ENCODE assay signal across 1 cellular context in the genomic region with DNA sequence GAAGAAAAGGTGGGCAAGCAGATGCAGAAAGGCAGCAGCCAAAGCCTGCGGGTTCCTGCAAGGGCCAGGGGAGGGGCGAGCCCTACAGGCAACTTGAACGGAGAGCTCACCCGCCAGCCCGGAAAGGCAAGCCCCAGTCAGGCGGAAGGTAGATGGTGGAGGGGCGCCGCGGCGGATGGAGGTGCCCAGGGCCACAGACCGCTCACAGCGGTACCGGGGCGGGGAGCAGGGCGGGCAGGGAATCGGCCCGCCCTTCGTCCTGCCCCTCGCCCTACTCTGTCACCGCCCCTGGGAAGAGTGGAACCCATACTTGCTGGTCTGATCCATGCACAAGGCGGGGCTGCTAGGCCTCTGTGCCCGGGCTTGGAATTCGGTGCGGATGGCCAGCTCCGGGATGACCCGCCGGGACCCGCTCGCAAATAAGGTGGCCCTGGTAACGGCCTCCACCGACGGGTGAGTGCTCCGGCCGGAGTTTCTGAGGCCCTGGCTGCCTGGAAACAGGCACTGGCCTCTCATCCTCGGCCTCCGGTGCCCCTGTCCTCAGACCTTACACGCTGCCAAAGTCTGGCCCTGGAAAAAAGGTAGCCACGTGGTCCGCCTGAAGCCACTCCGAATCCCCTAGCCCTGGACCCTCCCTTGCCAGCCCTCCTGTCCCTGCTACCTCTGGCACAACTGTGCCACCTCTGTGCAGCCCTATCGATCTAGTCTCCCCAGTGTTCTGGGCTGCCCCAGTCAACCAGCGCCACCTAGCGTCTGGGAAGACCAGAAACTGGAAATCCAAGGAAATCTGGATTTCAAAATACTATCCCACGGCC.
TF ChIP-seq lines count a peak whose summit lies in the region.

A gene (plus strand): TSS at position 307 of the 815 bp plus-strand sequence. CDS start 19 bp downstream, at position 326.

TF ChIP-seq in HepG2, 621 proteins besides CTCF, POLR2A, EP300 and RAD21 (continued from another document and continues in another):
- TF ChIP-seq, protein P1, sequence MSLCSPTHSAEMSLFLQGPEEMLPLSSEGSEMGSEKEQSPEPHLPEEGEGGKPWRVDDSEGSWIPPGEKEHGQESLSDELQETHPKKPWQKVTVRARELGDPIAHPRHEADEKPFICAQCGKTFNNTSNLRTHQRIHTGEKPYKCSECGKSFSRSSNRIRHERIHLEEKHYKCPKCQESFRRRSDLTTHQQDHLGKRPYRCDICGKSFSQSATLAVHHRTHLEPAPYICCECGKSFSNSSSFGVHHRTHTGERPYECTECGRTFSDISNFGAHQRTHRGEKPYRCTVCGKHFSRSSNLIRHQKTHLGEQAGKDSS (CRISPR knock-in tag; IDR thresholded peaks at IDR 0.05; ENCODE audit: borderline replicate concordance, low read depth), result peak; percentile 99
- TF ChIP-seq, protein P2, sequence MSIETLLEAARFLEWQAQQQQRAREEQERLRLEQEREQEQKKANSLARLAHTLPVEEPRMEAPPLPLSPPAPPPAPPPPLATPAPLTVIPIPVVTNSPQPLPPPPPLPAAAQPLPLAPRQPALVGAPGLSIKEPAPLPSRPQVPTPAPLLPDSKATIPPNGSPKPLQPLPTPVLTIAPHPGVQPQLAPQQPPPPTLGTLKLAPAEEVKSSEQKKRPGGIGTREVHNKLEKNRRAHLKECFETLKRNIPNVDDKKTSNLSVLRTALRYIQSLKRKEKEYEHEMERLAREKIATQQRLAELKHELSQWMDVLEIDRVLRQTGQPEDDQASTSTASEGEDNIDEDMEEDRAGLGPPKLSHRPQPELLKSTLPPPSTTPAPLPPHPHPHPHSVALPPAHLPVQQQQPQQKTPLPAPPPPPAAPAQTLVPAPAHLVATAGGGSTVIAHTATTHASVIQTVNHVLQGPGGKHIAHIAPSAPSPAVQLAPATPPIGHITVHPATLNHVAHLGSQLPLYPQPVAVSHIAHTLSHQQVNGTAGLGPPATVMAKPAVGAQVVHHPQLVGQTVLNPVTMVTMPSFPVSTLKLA (IDR thresholded peaks at IDR 0.05), result no peak
- TF ChIP-seq FOSL2 (CRISPR knock-in tag; IDR thresholded peaks at IDR 0.05), result peak; percentile 79
- TF ChIP-seq CENPX (CRISPR knock-in tag; IDR thresholded peaks at IDR 0.05), result no peak
- TF ChIP-seq, protein P3, sequence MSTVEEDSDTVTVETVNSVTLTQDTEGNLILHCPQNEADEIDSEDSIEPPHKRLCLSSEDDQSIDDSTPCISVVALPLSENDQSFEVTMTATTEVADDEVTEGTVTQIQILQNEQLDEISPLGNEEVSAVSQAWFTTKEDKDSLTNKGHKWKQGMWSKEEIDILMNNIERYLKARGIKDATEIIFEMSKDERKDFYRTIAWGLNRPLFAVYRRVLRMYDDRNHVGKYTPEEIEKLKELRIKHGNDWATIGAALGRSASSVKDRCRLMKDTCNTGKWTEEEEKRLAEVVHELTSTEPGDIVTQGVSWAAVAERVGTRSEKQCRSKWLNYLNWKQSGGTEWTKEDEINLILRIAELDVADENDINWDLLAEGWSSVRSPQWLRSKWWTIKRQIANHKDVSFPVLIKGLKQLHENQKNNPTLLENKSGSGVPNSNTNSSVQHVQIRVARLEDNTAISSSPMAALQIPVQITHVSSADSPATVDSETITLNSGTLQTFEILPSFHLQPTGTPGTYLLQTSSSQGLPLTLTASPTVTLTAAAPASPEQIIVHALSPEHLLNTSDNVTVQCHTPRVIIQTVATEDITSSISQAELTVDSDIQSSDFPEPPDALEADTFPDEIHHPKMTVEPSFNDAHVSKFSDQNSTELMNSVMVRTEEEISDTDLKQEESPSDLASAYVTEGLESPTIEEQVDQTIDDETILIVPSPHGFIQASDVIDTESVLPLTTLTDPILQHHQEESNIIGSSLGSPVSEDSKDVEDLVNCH (CRISPR knock-in tag; IDR thresholded peaks at IDR 0.05), result no peak
- TF ChIP-seq ZZZ3 (CRISPR knock-in tag; IDR thresholded peaks at IDR 0.05; ENCODE audit: borderline replicate concordance), result peak; percentile 99
- TF ChIP-seq, protein P4, sequence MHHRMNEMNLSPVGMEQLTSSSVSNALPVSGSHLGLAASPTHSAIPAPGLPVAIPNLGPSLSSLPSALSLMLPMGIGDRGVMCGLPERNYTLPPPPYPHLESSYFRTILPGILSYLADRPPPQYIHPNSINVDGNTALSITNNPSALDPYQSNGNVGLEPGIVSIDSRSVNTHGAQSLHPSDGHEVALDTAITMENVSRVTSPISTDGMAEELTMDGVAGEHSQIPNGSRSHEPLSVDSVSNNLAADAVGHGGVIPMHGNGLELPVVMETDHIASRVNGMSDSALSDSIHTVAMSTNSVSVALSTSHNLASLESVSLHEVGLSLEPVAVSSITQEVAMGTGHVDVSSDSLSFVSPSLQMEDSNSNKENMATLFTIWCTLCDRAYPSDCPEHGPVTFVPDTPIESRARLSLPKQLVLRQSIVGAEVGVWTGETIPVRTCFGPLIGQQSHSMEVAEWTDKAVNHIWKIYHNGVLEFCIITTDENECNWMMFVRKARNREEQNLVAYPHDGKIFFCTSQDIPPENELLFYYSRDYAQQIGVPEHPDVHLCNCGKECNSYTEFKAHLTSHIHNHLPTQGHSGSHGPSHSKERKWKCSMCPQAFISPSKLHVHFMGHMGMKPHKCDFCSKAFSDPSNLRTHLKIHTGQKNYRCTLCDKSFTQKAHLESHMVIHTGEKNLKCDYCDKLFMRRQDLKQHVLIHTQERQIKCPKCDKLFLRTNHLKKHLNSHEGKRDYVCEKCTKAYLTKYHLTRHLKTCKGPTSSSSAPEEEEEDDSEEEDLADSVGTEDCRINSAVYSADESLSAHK (CRISPR knock-in tag; IDR thresholded peaks at IDR 0.05; ENCODE audit: borderline replicate concordance), result peak; percentile 39; the same call in 1 of the 2 replicates
- TF ChIP-seq SOX6 (IDR thresholded peaks at IDR 0.05), result no peak
- peak; percentile 86 for TF ChIP-seq SOX6 (CRISPR knock-in tag; IDR thresholded peaks at IDR 0.05)
- TF ChIP-seq, protein P5, sequence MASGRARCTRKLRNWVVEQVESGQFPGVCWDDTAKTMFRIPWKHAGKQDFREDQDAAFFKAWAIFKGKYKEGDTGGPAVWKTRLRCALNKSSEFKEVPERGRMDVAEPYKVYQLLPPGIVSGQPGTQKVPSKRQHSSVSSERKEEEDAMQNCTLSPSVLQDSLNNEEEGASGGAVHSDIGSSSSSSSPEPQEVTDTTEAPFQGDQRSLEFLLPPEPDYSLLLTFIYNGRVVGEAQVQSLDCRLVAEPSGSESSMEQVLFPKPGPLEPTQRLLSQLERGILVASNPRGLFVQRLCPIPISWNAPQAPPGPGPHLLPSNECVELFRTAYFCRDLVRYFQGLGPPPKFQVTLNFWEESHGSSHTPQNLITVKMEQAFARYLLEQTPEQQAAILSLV (CRISPR knock-in tag; IDR thresholded peaks at IDR 0.05; ENCODE audit: borderline replicate concordance), result peak; percentile 98
- peak; percentile 65 for TF ChIP-seq RFXANK (CRISPR knock-in tag; IDR thresholded peaks at IDR 0.05)
- TF ChIP-seq, protein P6, sequence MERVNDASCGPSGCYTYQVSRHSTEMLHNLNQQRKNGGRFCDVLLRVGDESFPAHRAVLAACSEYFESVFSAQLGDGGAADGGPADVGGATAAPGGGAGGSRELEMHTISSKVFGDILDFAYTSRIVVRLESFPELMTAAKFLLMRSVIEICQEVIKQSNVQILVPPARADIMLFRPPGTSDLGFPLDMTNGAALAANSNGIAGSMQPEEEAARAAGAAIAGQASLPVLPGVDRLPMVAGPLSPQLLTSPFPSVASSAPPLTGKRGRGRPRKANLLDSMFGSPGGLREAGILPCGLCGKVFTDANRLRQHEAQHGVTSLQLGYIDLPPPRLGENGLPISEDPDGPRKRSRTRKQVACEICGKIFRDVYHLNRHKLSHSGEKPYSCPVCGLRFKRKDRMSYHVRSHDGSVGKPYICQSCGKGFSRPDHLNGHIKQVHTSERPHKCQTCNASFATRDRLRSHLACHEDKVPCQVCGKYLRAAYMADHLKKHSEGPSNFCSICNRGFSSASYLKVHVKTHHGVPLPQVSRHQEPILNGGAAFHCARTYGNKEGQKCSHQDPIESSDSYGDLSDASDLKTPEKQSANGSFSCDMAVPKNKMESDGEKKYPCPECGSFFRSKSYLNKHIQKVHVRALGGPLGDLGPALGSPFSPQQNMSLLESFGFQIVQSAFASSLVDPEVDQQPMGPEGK (CRISPR knock-in tag; IDR thresholded peaks at IDR 0.05), result peak; percentile 84
- peak; percentile 95 for TF ChIP-seq STAT5B (CRISPR knock-in tag; IDR thresholded peaks at IDR 0.05)
- TF ChIP-seq ZBTB7B (CRISPR knock-in tag; IDR thresholded peaks at IDR 0.05), result peak; percentile 87
- TF ChIP-seq HDAC1 (CRISPR knock-in tag; IDR thresholded peaks at IDR 0.05), result peak; percentile 97
- TF ChIP-seq, protein P7, sequence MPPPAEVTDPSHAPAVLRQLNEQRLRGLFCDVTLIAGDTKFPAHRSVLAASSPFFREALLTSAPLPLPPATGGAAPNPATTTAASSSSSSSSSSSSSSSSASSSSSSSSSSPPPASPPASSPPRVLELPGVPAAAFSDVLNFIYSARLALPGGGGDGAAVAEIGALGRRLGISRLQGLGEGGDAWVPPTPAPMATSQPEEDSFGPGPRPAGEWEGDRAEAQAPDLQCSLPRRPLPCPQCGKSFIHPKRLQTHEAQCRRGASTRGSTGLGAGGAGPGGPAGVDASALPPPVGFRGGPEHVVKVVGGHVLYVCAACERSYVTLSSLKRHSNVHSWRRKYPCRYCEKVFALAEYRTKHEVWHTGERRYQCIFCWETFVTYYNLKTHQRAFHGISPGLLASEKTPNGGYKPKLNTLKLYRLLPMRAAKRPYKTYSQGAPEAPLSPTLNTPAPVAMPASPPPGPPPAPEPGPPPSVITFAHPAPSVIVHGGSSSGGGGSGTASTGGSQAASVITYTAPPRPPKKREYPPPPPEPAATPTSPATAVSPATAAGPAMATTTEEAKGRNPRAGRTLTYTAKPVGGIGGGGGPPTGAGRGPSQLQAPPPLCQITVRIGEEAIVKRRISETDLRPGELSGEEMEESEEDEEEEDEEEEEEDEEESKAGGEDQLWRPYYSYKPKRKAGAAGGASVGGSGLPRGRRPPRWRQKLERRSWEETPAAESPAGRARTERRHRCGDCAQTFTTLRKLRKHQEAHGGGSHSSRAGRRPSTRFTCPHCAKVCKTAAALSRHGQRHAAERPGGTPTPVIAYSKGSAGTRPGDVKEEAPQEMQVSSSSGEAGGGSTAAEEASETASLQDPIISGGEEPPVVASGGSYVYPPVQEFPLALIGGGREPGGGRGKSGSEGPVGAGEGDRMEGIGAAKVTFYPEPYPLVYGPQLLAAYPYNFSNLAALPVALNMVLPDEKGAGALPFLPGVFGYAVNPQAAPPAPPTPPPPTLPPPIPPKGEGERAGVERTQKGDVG (CRISPR knock-in tag; IDR thresholded peaks at IDR 0.05; ENCODE audit: borderline replicate concordance), result no peak; the same call in 1 of the 2 replicates
- TF ChIP-seq, protein P8, sequence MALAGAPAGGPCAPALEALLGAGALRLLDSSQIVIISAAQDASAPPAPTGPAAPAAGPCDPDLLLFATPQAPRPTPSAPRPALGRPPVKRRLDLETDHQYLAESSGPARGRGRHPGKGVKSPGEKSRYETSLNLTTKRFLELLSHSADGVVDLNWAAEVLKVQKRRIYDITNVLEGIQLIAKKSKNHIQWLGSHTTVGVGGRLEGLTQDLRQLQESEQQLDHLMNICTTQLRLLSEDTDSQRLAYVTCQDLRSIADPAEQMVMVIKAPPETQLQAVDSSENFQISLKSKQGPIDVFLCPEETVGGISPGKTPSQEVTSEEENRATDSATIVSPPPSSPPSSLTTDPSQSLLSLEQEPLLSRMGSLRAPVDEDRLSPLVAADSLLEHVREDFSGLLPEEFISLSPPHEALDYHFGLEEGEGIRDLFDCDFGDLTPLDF (CRISPR knock-in tag; IDR thresholded peaks at IDR 0.05), result peak; percentile 23; the same call in 1 of the 2 replicates
- TF ChIP-seq TAF15 (IDR thresholded peaks at IDR 0.05; ENCODE audit: low read depth, low read length, poor library complexity, severe bottlenecking), result peak; percentile 79
- peak; percentile 72 for TF ChIP-seq TEAD3 (CRISPR knock-in tag; optimal IDR thresholded peaks at IDR 0.05; ENCODE audit: borderline replicate concordance)
- 0 out of 2 replicates have a peak, but pooled peaks have one; percentile 67 for TF ChIP-seq RARG (CRISPR knock-in tag; IDR thresholded peaks at IDR 0.05; ENCODE audit: low read depth)
- TF ChIP-seq, protein P9, sequence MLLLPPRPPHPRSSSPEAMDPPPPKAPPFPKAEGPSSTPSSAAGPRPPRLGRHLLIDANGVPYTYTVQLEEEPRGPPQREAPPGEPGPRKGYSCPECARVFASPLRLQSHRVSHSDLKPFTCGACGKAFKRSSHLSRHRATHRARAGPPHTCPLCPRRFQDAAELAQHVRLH (CRISPR knock-in tag; IDR thresholded peaks at IDR 0.05; ENCODE audit: borderline replicate concordance, low read depth), result peak; percentile 99
- no peak for TF ChIP-seq SETDB1 (CRISPR knock-in tag; IDR thresholded peaks at IDR 0.05; ENCODE audit: borderline replicate concordance)
- TF ChIP-seq ESRRA (CRISPR knock-in tag; IDR thresholded peaks at IDR 0.05; ENCODE audit: low read depth), result peak; percentile 76; the same call in 1 of the 2 replicates
- TF ChIP-seq ZNF672 (CRISPR knock-in tag; IDR thresholded peaks at IDR 0.05), result no peak
- TF ChIP-seq, protein P10, sequence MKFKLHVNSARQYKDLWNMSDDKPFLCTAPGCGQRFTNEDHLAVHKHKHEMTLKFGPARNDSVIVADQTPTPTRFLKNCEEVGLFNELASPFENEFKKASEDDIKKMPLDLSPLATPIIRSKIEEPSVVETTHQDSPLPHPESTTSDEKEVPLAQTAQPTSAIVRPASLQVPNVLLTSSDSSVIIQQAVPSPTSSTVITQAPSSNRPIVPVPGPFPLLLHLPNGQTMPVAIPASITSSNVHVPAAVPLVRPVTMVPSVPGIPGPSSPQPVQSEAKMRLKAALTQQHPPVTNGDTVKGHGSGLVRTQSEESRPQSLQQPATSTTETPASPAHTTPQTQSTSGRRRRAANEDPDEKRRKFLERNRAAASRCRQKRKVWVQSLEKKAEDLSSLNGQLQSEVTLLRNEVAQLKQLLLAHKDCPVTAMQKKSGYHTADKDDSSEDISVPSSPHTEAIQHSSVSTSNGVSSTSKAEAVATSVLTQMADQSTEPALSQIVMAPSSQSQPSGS (CRISPR knock-in tag; IDR thresholded peaks at IDR 0.05), result peak; percentile 88; the same call in 1 of the 2 replicates
- TF ChIP-seq, protein P11, sequence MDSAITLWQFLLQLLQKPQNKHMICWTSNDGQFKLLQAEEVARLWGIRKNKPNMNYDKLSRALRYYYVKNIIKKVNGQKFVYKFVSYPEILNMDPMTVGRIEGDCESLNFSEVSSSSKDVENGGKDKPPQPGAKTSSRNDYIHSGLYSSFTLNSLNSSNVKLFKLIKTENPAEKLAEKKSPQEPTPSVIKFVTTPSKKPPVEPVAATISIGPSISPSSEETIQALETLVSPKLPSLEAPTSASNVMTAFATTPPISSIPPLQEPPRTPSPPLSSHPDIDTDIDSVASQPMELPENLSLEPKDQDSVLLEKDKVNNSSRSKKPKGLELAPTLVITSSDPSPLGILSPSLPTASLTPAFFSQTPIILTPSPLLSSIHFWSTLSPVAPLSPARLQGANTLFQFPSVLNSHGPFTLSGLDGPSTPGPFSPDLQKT (CRISPR knock-in tag; IDR thresholded peaks at IDR 0.05; ENCODE audit: borderline replicate concordance), result peak; percentile 59
- TF ChIP-seq, protein P12, sequence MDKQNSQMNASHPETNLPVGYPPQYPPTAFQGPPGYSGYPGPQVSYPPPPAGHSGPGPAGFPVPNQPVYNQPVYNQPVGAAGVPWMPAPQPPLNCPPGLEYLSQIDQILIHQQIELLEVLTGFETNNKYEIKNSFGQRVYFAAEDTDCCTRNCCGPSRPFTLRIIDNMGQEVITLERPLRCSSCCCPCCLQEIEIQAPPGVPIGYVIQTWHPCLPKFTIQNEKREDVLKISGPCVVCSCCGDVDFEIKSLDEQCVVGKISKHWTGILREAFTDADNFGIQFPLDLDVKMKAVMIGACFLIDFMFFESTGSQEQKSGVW (CRISPR knock-in tag; IDR thresholded peaks at IDR 0.05; ENCODE audit: borderline replicate concordance), result peak; percentile 38; the same call in 1 of the 2 replicates
- peak; percentile 75; the same call in 1 of the 2 replicates for TF ChIP-seq ZNF567 (CRISPR knock-in tag; IDR thresholded peaks at IDR 0.05; ENCODE audit: borderline replicate concordance)
- peak; percentile 95 for TF ChIP-seq MEF2D (CRISPR knock-in tag; IDR thresholded peaks at IDR 0.05)
